Comparison of ENCODE assay signal across 1 cellular context in genomic region chr22:26570126-26570525, GRCh38.
TF ChIP-seq lines count a peak whose summit lies in the region.

No MANE protein-coding gene starts in this region.

TF ChIP-seq in WTC11, 78 proteins besides CTCF, POLR2A, EP300 and RAD21 (continued from another document):
- no peak for TF ChIP-seq E2F5 (CRISPR knock-in tag; IDR thresholded peaks at IDR 0.05)
- no peak for TF ChIP-seq NFATC4 (CRISPR knock-in tag; IDR thresholded peaks at IDR 0.05)
- TF ChIP-seq ATF6 (CRISPR knock-in tag; IDR thresholded peaks at IDR 0.05) = no peak
- no peak for TF ChIP-seq MLX (CRISPR knock-in tag; IDR thresholded peaks at IDR 0.05)
- TF ChIP-seq ZNF121 (CRISPR knock-in tag; IDR thresholded peaks at IDR 0.05) = no peak
- TF ChIP-seq SOX15 (CRISPR knock-in tag; IDR thresholded peaks at IDR 0.05) = no peak
